In genomic region chr11:102966011-102966410, GRCh38 we compare ENCODE assay signal across 3 cellular contexts.
TF ChIP-seq lines count a peak whose summit lies in the region.

No MANE protein-coding gene starts in this region.

TF ChIP-seq in HCT116, 20 proteins besides CTCF, POLR2A, EP300 and RAD21:
- TF ChIP-seq ZNF274 (IDR thresholded peaks at IDR 0.05; ENCODE audit: low read depth, low read length) (no peak), SP1 (IDR thresholded peaks at IDR 0.05; ENCODE audit: low read depth) (no peak), YY1 (IDR thresholded peaks at IDR 0.05; ENCODE audit: extremely low read depth, insufficient replicate concordance, low read depth, low read length) (no peak), EZH2phosphoT487 (IDR thresholded peaks at IDR 0.05; ENCODE audit: borderline replicate concordance) (no peak), MAX (IDR thresholded peaks at IDR 0.05) (no peak), CBX3 (IDR thresholded peaks at IDR 0.05; ENCODE audit: low read depth) (no peak), ATF3 (IDR thresholded peaks at IDR 0.05) (no peak), SRF (IDR thresholded peaks at IDR 0.05; ENCODE audit: low read depth) (no peak), JUND (IDR thresholded peaks at IDR 0.05) (no peak), EZH2 (IDR thresholded peaks at IDR 0.05) (no peak), FOSL1 (IDR thresholded peaks at IDR 0.05; ENCODE audit: low read depth) (no peak), ZFX (IDR thresholded peaks at IDR 0.05) (no peak), TCF7L2 (IDR thresholded peaks at IDR 0.05; ENCODE audit: borderline replicate concordance, extremely low read depth, insufficient read depth, insufficient read length) (no peak), ELF1 (IDR thresholded peaks at IDR 0.05; ENCODE audit: borderline replicate concordance, low read depth) (no peak), EGR1 (IDR thresholded peaks at IDR 0.05; ENCODE audit: low read depth) (no peak)

TF ChIP-seq in endothelial cell of umbilical vein, 7 proteins besides CTCF, POLR2A, EP300 and RAD21:
- TF ChIP-seq EZH2 (IDR thresholded peaks at IDR 0.05; ENCODE audit: borderline replicate concordance, low read depth, low read length, severe bottlenecking) (no peak), MYC (IDR thresholded peaks at IDR 0.05; ENCODE audit: low read depth, low read length) (no peak), GATA2 (IDR thresholded peaks at IDR 0.05; ENCODE audit: insufficient read depth, insufficient read length, low read depth, low read length) (no peak), POLR2AphosphoS5 (IDR thresholded peaks at IDR 0.05; ENCODE audit: insufficient read depth, low read depth, low read length) (no peak), JUN (IDR thresholded peaks at IDR 0.05; ENCODE audit: borderline replicate concordance, insufficient read depth, insufficient read length, low read depth) (no peak), FOS (IDR thresholded peaks at IDR 0.05; ENCODE audit: borderline replicate concordance, insufficient read depth, low read length) (no peak), MAX (IDR thresholded peaks at IDR 0.05; ENCODE audit: insufficient read depth, insufficient read length) (no peak)
TF ChIP-seq in endothelial cell of umbilical vein: peak in this region for 0.

TF ChIP-seq in SK-N-SH treated with all-trans-retinoic acid at 6 μM for 48 hours, 23 proteins besides CTCF, POLR2A, EP300 and RAD21:
- TF ChIP-seq CREB5 (CRISPR knock-in tag; IDR thresholded peaks at IDR 0.05; ENCODE audit: low read depth) (no peak), CSRNP3 (CRISPR knock-in tag; IDR thresholded peaks at IDR 0.05) (no peak), ISL1 (CRISPR knock-in tag; IDR thresholded peaks at IDR 0.05) (no peak), ZNF70 (CRISPR knock-in tag; IDR thresholded peaks at IDR 0.05) (no peak), RARB (CRISPR knock-in tag; IDR thresholded peaks at IDR 0.05) (no peak), SNAI2 (CRISPR knock-in tag; IDR thresholded peaks at IDR 0.05) (no peak), GLIS3 (CRISPR knock-in tag; IDR thresholded peaks at IDR 0.05) (no peak), POU6F1 (CRISPR knock-in tag; IDR thresholded peaks at IDR 0.05; ENCODE audit: borderline replicate concordance, low read depth) (no peak), BACH2 (CRISPR knock-in tag; IDR thresholded peaks at IDR 0.05; ENCODE audit: borderline replicate concordance) (no peak), TSHZ2 (CRISPR knock-in tag; IDR thresholded peaks at IDR 0.05) (no peak), ZFP3 (CRISPR knock-in tag; IDR thresholded peaks at IDR 0.05) (no peak), PPARA (CRISPR knock-in tag; IDR thresholded peaks at IDR 0.05; ENCODE audit: borderline replicate concordance) (no peak), PATZ1 (CRISPR knock-in tag; IDR thresholded peaks at IDR 0.05; ENCODE audit: borderline replicate concordance) (no peak), TCF4 (CRISPR knock-in tag; IDR thresholded peaks at IDR 0.05; ENCODE audit: borderline replicate concordance) (no peak), ZNF8 (CRISPR knock-in tag; IDR thresholded peaks at IDR 0.05) (no peak), ARNTL (CRISPR knock-in tag; IDR thresholded peaks at IDR 0.05; ENCODE audit: borderline replicate concordance, low read depth) (no peak), CSDC2 (CRISPR knock-in tag; IDR thresholded peaks at IDR 0.05) (no peak), OSR1 (CRISPR knock-in tag; IDR thresholded peaks at IDR 0.05) (no peak)
